Comparison of ENCODE assay signal across 1 cellular context in genomic region chr6:35497571-35498406, GRCh38.
TF ChIP-seq lines count a peak whose summit lies in the region.

No MANE protein-coding gene starts in this region.

TF ChIP-seq in HepG2, 621 proteins besides CTCF, POLR2A, EP300 and RAD21 (continued from another document and continues in another):
- TF ChIP-seq ZNF407 (CRISPR knock-in tag; IDR thresholded peaks at IDR 0.05; ENCODE audit: not compliant biosample characterization) (no peak), ERF (CRISPR knock-in tag; IDR thresholded peaks at IDR 0.05) (peak; percentile 85), ISL2 (CRISPR knock-in tag; IDR thresholded peaks at IDR 0.05) (no peak; the same call in none of the 2 replicates), DMAP1 (CRISPR knock-in tag; IDR thresholded peaks at IDR 0.05) (no peak), IKZF4 (CRISPR knock-in tag; IDR thresholded peaks at IDR 0.05; ENCODE audit: borderline replicate concordance, low read depth, not compliant biosample characterization) (peak; percentile 78), HDAC2 (CRISPR knock-in tag; IDR thresholded peaks at IDR 0.05) (no peak; the same call in 1 of the 2 replicates), ZFY (CRISPR knock-in tag; IDR thresholded peaks at IDR 0.05) (peak; percentile 85), CENPT (CRISPR knock-in tag; IDR thresholded peaks at IDR 0.05; ENCODE audit: low read depth) (peak; percentile 74; the same call in 1 of the 2 replicates), KDM6A (CRISPR knock-in tag; IDR thresholded peaks at IDR 0.05; ENCODE audit: low read depth) (no peak), ZNF432 (CRISPR knock-in tag; IDR thresholded peaks at IDR 0.05; ENCODE audit: borderline replicate concordance) (peak; percentile 84; the same call in 1 of the 2 replicates), MAFK (conservative IDR thresholded peaks at IDR 0.05 in 1 of 2, IDR thresholded peaks at IDR 0.05 in 1 of 2; ENCODE audit: low read length in 2 of 2) (no peak), CREB3 (CRISPR knock-in tag; IDR thresholded peaks at IDR 0.05) (peak; percentile 88), HNRNPUL1 (IDR thresholded peaks at IDR 0.05; ENCODE audit: low read depth, low read length) (no peak), RELA (CRISPR knock-in tag; IDR thresholded peaks at IDR 0.05) (no peak), HOXA9 (CRISPR knock-in tag; IDR thresholded peaks at IDR 0.05; ENCODE audit: borderline replicate concordance) (peak; percentile 92), ZNF580 (CRISPR knock-in tag; IDR thresholded peaks at IDR 0.05; ENCODE audit: borderline replicate concordance, low read depth) (peak; percentile 91; the same call in 1 of the 2 replicates), CBX2 (IDR thresholded peaks at IDR 0.05; ENCODE audit: low read depth, low read length) (no peak), CBX2 (CRISPR knock-in tag; IDR thresholded peaks at IDR 0.05; ENCODE audit: low read depth) (0 out of 2 replicates have a peak, but pooled peaks have one; percentile 18), NFE2L1 (CRISPR knock-in tag; IDR thresholded peaks at IDR 0.05; ENCODE audit: borderline replicate concordance) (peak; percentile 86; the same call in 1 of the 2 replicates), CCAR2 (optimal IDR thresholded peaks at IDR 0.05; ENCODE audit: low read depth, low read length) (no peak), PHF20 (CRISPR knock-in tag; IDR thresholded peaks at IDR 0.05) (peak; percentile 45), ZNF780A (CRISPR knock-in tag; IDR thresholded peaks at IDR 0.05) (no peak), LBX2 (CRISPR knock-in tag; IDR thresholded peaks at IDR 0.05; ENCODE audit: borderline replicate concordance) (peak; percentile 92), GTF3A (CRISPR knock-in tag; conservative IDR thresholded peaks at IDR 0.05) (no peak), PPARG (CRISPR knock-in tag; conservative IDR thresholded peaks at IDR 0.05) (peak; percentile 49), ZBTB39 (CRISPR knock-in tag; IDR thresholded peaks at IDR 0.05) (peak; percentile 73; the same call in 1 of the 2 replicates), ATF3 (CRISPR knock-in tag; IDR thresholded peaks at IDR 0.05) (no peak), SKIL (CRISPR knock-in tag; IDR thresholded peaks at IDR 0.05; ENCODE audit: borderline replicate concordance) (peak; percentile 61; the same call in 1 of the 2 replicates), ZNF781 (CRISPR knock-in tag; IDR thresholded peaks at IDR 0.05; ENCODE audit: borderline replicate concordance, not compliant biosample characterization) (no peak), SRSF9 (IDR thresholded peaks at IDR 0.05; ENCODE audit: borderline replicate concordance, insufficient read depth, low read depth, low read length, poor library complexity, severe bottlenecking) (no peak), ZNF607 (CRISPR knock-in tag; IDR thresholded peaks at IDR 0.05; ENCODE audit: borderline replicate concordance) (peak; percentile 80; the same call in 1 of the 2 replicates), ZBTB2 (CRISPR knock-in tag; IDR thresholded peaks at IDR 0.05; ENCODE audit: low read depth) (no peak; the same call in none of the 2 replicates), PAWR (CRISPR knock-in tag; IDR thresholded peaks at IDR 0.05; ENCODE audit: borderline replicate concordance) (no peak), PREB (CRISPR knock-in tag; IDR thresholded peaks at IDR 0.05) (no peak), HMGXB3 (CRISPR knock-in tag; IDR thresholded peaks at IDR 0.05; ENCODE audit: borderline replicate concordance) (peak; percentile 72), ZNF75D (CRISPR knock-in tag; IDR thresholded peaks at IDR 0.05; ENCODE audit: borderline replicate concordance) (no peak), RORA (CRISPR knock-in tag; IDR thresholded peaks at IDR 0.05) (no peak)
